In genomic region chr13:106343831-106344230, GRCh38 we compare ENCODE assay signal across 1 cellular context.
TF ChIP-seq lines count a peak whose summit lies in the region.

No MANE protein-coding gene starts in this region.

TF ChIP-seq in HCT116, 20 proteins besides CTCF, POLR2A, EP300 and RAD21:
- no peak for TF ChIP-seq EGR1 (IDR thresholded peaks at IDR 0.05; ENCODE audit: low read depth)
- no peak for TF ChIP-seq SP1 (IDR thresholded peaks at IDR 0.05; ENCODE audit: low read depth)
- TF ChIP-seq, protein P1, sequence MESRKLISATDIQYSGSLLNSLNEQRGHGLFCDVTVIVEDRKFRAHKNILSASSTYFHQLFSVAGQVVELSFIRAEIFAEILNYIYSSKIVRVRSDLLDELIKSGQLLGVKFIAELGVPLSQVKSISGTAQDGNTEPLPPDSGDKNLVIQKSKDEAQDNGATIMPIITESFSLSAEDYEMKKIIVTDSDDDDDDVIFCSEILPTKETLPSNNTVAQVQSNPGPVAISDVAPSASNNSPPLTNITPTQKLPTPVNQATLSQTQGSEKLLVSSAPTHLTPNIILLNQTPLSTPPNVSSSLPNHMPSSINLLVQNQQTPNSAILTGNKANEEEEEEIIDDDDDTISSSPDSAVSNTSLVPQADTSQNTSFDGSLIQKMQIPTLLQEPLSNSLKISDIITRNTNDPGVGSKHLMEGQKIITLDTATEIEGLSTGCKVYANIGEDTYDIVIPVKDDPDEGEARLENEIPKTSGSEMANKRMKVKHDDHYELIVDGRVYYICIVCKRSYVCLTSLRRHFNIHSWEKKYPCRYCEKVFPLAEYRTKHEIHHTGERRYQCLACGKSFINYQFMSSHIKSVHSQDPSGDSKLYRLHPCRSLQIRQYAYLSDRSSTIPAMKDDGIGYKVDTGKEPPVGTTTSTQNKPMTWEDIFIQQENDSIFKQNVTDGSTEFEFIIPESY (IDR thresholded peaks at IDR 0.05; ENCODE audit: extremely low read depth, insufficient replicate concordance, low read length): no peak
- no peak for TF ChIP-seq SIN3A (IDR thresholded peaks at IDR 0.05; ENCODE audit: low read depth)
- no peak for TF ChIP-seq CBX3 (IDR thresholded peaks at IDR 0.05; ENCODE audit: low read depth)
- TF ChIP-seq, protein P2, sequence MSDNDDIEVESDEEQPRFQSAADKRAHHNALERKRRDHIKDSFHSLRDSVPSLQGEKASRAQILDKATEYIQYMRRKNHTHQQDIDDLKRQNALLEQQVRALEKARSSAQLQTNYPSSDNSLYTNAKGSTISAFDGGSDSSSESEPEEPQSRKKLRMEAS (IDR thresholded peaks at IDR 0.05): no peak
- TF ChIP-seq EZH2 (IDR thresholded peaks at IDR 0.05): no peak
- TF ChIP-seq ELF1 (IDR thresholded peaks at IDR 0.05; ENCODE audit: borderline replicate concordance, low read depth): no peak
- no peak for TF ChIP-seq ZFX (IDR thresholded peaks at IDR 0.05)
- TF ChIP-seq FOSL1 (IDR thresholded peaks at IDR 0.05; ENCODE audit: low read depth): no peak
- no peak for TF ChIP-seq ATF3 (IDR thresholded peaks at IDR 0.05)
- no peak for TF ChIP-seq EZH2phosphoT487 (IDR thresholded peaks at IDR 0.05; ENCODE audit: borderline replicate concordance)
- TF ChIP-seq, protein P3, sequence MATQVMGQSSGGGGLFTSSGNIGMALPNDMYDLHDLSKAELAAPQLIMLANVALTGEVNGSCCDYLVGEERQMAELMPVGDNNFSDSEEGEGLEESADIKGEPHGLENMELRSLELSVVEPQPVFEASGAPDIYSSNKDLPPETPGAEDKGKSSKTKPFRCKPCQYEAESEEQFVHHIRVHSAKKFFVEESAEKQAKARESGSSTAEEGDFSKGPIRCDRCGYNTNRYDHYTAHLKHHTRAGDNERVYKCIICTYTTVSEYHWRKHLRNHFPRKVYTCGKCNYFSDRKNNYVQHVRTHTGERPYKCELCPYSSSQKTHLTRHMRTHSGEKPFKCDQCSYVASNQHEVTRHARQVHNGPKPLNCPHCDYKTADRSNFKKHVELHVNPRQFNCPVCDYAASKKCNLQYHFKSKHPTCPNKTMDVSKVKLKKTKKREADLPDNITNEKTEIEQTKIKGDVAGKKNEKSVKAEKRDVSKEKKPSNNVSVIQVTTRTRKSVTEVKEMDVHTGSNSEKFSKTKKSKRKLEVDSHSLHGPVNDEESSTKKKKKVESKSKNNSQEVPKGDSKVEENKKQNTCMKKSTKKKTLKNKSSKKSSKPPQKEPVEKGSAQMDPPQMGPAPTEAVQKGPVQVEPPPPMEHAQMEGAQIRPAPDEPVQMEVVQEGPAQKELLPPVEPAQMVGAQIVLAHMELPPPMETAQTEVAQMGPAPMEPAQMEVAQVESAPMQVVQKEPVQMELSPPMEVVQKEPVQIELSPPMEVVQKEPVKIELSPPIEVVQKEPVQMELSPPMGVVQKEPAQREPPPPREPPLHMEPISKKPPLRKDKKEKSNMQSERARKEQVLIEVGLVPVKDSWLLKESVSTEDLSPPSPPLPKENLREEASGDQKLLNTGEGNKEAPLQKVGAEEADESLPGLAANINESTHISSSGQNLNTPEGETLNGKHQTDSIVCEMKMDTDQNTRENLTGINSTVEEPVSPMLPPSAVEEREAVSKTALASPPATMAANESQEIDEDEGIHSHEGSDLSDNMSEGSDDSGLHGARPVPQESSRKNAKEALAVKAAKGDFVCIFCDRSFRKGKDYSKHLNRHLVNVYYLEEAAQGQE (IDR thresholded peaks at IDR 0.05; ENCODE audit: low read depth): no peak
- TF ChIP-seq CEBPB (IDR thresholded peaks at IDR 0.05; ENCODE audit: low read depth): no peak
- TF ChIP-seq ZNF274 (IDR thresholded peaks at IDR 0.05; ENCODE audit: low read depth, low read length): no peak
